Comparison of ENCODE assay signal across 8 cellular contexts in genomic region chr5:95857185-95857945, GRCh38. TPM values are rescaled to one million over a fixed set of nuclear protein-coding genes. Genes with fewer than 3 reads are reported as not detected.
DNase-seq lines count a peak whose midpoint lies in the region; ATAC-seq, FAIRE-seq and TF ChIP-seq lines count a peak whose summit lies in the region.

No MANE protein-coding gene starts in this region.

- BruUV-seq in PC-9 (replicated peaks; lab: Mats Ljungman, UMichigan) = no TSS peak

- FAIRE-seq in GM12891 (lab: Jason Lieb, UNC) = no peak

- intact Hi-C loops in esophagus muscularis mucosa (cut with DNase I) (loop anchor here (5.0 kb wide), 2 partner anchors 105 to 745 kb away; partner anchors contain the start of gene ELL2), PC-9 (cut with micrococcal nuclease; ENCODE audit: unreplicated experiment) (no loop called here)

- no peak overlapping the region for H3K27ac Mint-ChIP-seq in WTC11

- peaks cover 40 to 61% (median 53%) of the 10 kb centered on the region in 4 donors for H3K4me1 ChIP-seq in esophagus muscularis mucosa
- H3K4me1 ChIP-seq in tibial nerve = peaks cover 0 to 63% (median 45%) of the 10 kb centered on the region in 4 donors
- H3K4me1 ChIP-seq in PC-9 (replicated peaks; ENCODE audit: insufficient read depth) = peaks cover 41% of the 10 kb centered on the region

- peak; percentile 59 for TF ChIP-seq EP300 in esophagus muscularis mucosa (IDR thresholded peaks at IDR 0.05)
- TF ChIP-seq EP300 in tibial nerve (IDR thresholded peaks at IDR 0.05) = peak; percentile 98

- no peak overlapping the region for H2AFZ ChIP-seq in PC-9

- no peaks in the 10 kb centered on the region for H3K36me3 Mint-ChIP-seq in WTC11

- no peaks in the 10 kb centered on the region for H3K79me2 ChIP-seq in PC-9 (ENCODE audit: low read depth)

- TF ChIP-seq CTCF in WTC11 (IDR thresholded peaks at IDR 0.05) (no peak), esophagus muscularis mucosa (IDR thresholded peaks at IDR 0.05) (no peak), tibial nerve (IDR thresholded peaks at IDR 0.05) (peak in 1 of 5 experiments; percentile 19), PC-9 (conservative IDR thresholded peaks at IDR 0.05) (no peak)

- ATAC-seq in WTC11 = no peak

- H3F3A ChIP-seq in PC-9 (ENCODE audit: insufficient read depth, low read depth) = peaks cover 42% of the 10 kb centered on the region

- WGBS in esophagus muscularis mucosa = 68% methylated on average over 7 of the region's 12 CpGs
- 55 to 56% methylated on average over 12 of the region's 12 CpGs for WGBS in tibial nerve, 2 donors

- peaks cover 4% of the 10 kb centered on the region; the same call in 1 of the 2 replicates for H3K9me3 Mint-ChIP-seq in WTC11

- H3K27ac ChIP-seq in esophagus muscularis mucosa (replicated peaks in 1 of 4) = peak overlapping the region; percentile 82 to 88 (median 84)
- peak overlapping the region; percentile 72 to 94 (median 86) for H3K27ac ChIP-seq in tibial nerve
- H3K27ac ChIP-seq in PC-9 = no peak overlapping the region

- H3K27me3 ChIP-seq in esophagus muscularis mucosa (no peaks in the 10 kb centered on the region), tibial nerve (no peaks in the 10 kb centered on the region), PC-9 (ENCODE audit: insufficient read depth, low read depth) (no peaks in the 10 kb centered on the region)

- POLR2A ChIA-PET in WTC11 (lab: Charles Lee) = interaction anchor here (0.6 kb wide), 1 partner anchor 1898 kb away, joined by 6 read pairs; no protein-coding TSS in a partner anchor
- POLR2A ChIA-PET in PC-9 (lab: Charles Lee; ENCODE audit: unreplicated experiment) = no interaction called here

- CTCF ChIA-PET in WTC11 (lab: Charles Lee) = interaction anchor here (0.7 to 2.0 kb wide), 4 partner anchors 22 to 479 kb away, joined by 3 to 6 read pairs (median 4); partner anchors contain the start of gene RFESD
- CTCF ChIA-PET in PC-9 (lab: Charles Lee) = no interaction called here

- no peak overlapping the region for H3K4me2 ChIP-seq in PC-9

- H3K9me3 ChIP-seq in esophagus muscularis mucosa = no peaks in the 10 kb centered on the region
- no peaks in the 10 kb centered on the region for H3K9me3 ChIP-seq in tibial nerve
- no peaks in the 10 kb centered on the region for H3K9me3 ChIP-seq in PC-9 (ENCODE audit: insufficient read depth, low read depth)

- H3K4me3 ChIP-seq in esophagus muscularis mucosa (no peak overlapping the region), tibial nerve (no peak overlapping the region), PC-9 (no peak overlapping the region)

- H3K9me2 ChIP-seq in PC-9 (ENCODE audit: insufficient read depth) = no peaks in the 10 kb centered on the region

- no peaks in the 10 kb centered on the region for H4K20me1 ChIP-seq in PC-9 (ENCODE audit: insufficient read depth)

- H3K4me1 Mint-ChIP-seq in WTC11 = peaks cover 21% of the 10 kb centered on the region

- no peak overlapping the region for H3K4me3 Mint-ChIP-seq in WTC11

- peaks cover 8% of the 10 kb centered on the region for H3K27me3 Mint-ChIP-seq in WTC11 (ENCODE audit: low read depth)

- DNase-seq in WTC11 (ENCODE audit: low spot score) (no peak), esophagus muscularis mucosa (ENCODE audit: extremely low spot score) (peak; percentile 94), mucosa of gallbladder (ENCODE audit: low spot score) (peak; percentile 83), tibial nerve (ENCODE audit: low spot score in 2 of 2) (peak; percentile 77 to 91), PC-9 (no peak), Kasumi-1 (lab: John Stamatoyannopoulos, UW) (no peak), GM12891 (ENCODE audit: insufficient read length, low spot score) (no peak), NCI-H1048 (lab: John Stamatoyannopoulos, UW) (no peak)

- no peaks in the 10 kb centered on the region for H3K36me3 ChIP-seq in esophagus muscularis mucosa
- no peaks in the 10 kb centered on the region for H3K36me3 ChIP-seq in tibial nerve
- H3K36me3 ChIP-seq in PC-9 (ENCODE audit: low read depth) = no peaks in the 10 kb centered on the region

- TF ChIP-seq POLR2A in esophagus muscularis mucosa (IDR thresholded peaks at IDR 0.05; ENCODE audit: low read depth) = no peak
- peak in 1 of 2 donors; percentile 55 for TF ChIP-seq POLR2A in tibial nerve (IDR thresholded peaks at IDR 0.05)
- no peak for TF ChIP-seq POLR2A in GM12891 (IDR thresholded peaks at IDR 0.05; ENCODE audit: low read depth, low read length)

TF ChIP-seq in WTC11, 78 proteins besides CTCF, POLR2A, EP300 and RAD21 (continues in another document):
- TF ChIP-seq, protein P1, sequence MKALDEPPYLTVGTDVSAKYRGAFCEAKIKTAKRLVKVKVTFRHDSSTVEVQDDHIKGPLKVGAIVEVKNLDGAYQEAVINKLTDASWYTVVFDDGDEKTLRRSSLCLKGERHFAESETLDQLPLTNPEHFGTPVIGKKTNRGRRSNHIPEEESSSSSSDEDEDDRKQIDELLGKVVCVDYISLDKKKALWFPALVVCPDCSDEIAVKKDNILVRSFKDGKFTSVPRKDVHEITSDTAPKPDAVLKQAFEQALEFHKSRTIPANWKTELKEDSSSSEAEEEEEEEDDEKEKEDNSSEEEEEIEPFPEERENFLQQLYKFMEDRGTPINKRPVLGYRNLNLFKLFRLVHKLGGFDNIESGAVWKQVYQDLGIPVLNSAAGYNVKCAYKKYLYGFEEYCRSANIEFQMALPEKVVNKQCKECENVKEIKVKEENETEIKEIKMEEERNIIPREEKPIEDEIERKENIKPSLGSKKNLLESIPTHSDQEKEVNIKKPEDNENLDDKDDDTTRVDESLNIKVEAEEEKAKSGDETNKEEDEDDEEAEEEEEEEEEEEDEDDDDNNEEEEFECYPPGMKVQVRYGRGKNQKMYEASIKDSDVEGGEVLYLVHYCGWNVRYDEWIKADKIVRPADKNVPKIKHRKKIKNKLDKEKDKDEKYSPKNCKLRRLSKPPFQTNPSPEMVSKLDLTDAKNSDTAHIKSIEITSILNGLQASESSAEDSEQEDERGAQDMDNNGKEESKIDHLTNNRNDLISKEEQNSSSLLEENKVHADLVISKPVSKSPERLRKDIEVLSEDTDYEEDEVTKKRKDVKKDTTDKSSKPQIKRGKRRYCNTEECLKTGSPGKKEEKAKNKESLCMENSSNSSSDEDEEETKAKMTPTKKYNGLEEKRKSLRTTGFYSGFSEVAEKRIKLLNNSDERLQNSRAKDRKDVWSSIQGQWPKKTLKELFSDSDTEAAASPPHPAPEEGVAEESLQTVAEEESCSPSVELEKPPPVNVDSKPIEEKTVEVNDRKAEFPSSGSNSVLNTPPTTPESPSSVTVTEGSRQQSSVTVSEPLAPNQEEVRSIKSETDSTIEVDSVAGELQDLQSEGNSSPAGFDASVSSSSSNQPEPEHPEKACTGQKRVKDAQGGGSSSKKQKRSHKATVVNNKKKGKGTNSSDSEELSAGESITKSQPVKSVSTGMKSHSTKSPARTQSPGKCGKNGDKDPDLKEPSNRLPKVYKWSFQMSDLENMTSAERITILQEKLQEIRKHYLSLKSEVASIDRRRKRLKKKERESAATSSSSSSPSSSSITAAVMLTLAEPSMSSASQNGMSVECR (CRISPR knock-in tag; IDR thresholded peaks at IDR 0.05; ENCODE audit: borderline replicate concordance) = no peak

TF ChIP-seq in GM12891, 5 proteins besides CTCF, POLR2A, EP300 and RAD21:
- TF ChIP-seq SPI1 (IDR thresholded peaks at IDR 0.05; ENCODE audit: low read depth, low read length) (no peak), POLR2AphosphoS5 (IDR thresholded peaks at IDR 0.05; ENCODE audit: low read depth, low read length) (no peak), TAF1 (IDR thresholded peaks at IDR 0.05; ENCODE audit: low read depth, low read length) (no peak), PAX5 (IDR thresholded peaks at IDR 0.05; ENCODE audit: insufficient read depth, low read length, severe bottlenecking) (no peak), POU2F2 (IDR thresholded peaks at IDR 0.05; ENCODE audit: low read depth, low read length) (no peak)

RNA-seq across cellular contexts. Expression of gene GLRX, which starts 34.8 kb away (rescaled TPM):
- total RNA-seq in WTC11 (2021) (15.9 to 21.0 TPM (median 19.2 TPM) in 3 replicates), esophagus muscularis mucosa (10 to 100 TPM; 14.1 to 56.0 (median 34.0) TPM), mucosa of gallbladder (64.4 TPM), tibial nerve (10 to 100 TPM; 15.3 to 72.0 (median 40.4) TPM), PC-9 (2021) (23.0 and 25.5 TPM in 2 replicates)
- polyA plus RNA-seq in GM12891 (2012; ENCODE audit: low read depth, missing spikeins) = 172 TPM

Comparison
In these comparisons a context has a peak if more than half of its experiments do, and no peak if none do; other contexts are left out.
1. DNase-seq: peak in esophagus muscularis mucosa (single experiment), mucosa of gallbladder (single experiment) and tibial nerve (2 of 2); none in WTC11 (single experiment), PC-9 (0 of 2), Kasumi-1 (0 of 2), GM12891 (single experiment) and NCI-H1048 (single experiment).